ENCODE assay signal across 9 cellular contexts in the genomic region with DNA sequence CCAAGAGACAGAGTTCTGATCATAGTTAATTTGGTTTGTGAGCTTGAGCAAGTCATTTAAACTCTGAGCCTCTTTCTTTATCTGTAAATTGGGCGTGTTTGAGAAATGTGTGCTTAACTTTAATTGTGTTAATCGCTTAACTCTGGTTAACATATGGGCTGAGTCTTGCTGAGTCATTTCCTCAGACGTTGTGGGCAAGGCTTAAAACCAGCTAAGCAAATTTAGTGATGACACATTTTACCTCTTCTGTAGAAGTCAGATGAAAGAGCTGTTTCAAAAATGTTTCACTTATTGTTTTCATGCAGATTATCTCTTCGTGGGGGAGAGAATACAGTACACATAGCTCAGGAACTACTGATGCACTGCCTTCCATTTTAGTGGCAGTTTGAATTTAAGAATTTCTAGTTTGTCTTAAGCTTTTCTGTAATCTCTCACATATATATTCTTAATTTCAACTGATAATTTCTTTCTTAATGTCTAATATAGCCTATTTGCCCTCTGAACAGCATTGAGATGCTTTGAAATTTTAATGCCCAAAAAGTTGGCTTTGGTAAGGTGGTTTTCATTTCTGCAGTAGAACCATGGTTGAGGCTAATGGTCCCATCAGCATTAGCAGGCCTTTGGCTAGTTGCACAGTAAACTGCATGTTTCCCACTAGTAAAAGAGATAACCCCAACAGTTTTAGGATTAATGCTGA.
DNase-seq lines count a peak whose midpoint lies in the region; ATAC-seq and TF ChIP-seq lines count a peak whose summit lies in the region.
"Had no signal": no experiment of that assay in that cellular context is flagged by ENCODE, and none has a peak within 500 bp of the region (broad histone marks: within the 10 kb centered on the region; RNA-seq: fewer than 3 reads in every experiment).

No MANE protein-coding gene starts in this region.

- DNase-seq in NCI-H2171 treated with DMSO at 0.1 percent for 48 hours (lab: John Stamatoyannopoulos, UW) (peak; percentile 22), NCI-H2171 (lab: John Stamatoyannopoulos, UW) (no peak), fibroblast of peridontal ligament (ENCODE audit: extremely low read depth) (peak; percentile 81), tibial artery (no peak)
- peak; percentile 49 to 55 for DNase-seq in activated CD4-positive, alpha-beta T cell treated with anti-CD3 and anti-CD28 coated beads for 4 hours
- DNase-seq in stimulated activated CD4-positive, alpha-beta T cell treated with anti-CD3 and anti-CD28 coated beads, Interleukin-15, amount 100 ng/mL, for 24 hours, result peak; percentile 57

- H3K36me3 ChIP-seq in KOPT-K1 (ENCODE audit: insufficient read depth, low read length) (peaks cover 11% of the 10 kb centered on the region; the same call in 1 of the 2 replicates), tibial artery (peaks cover 0 to 6% (median 4%) of the 10 kb centered on the region in 3 donors)

- peaks cover 0 to 34% (median 4%) of the 10 kb centered on the region in 4 donors for H3K4me1 ChIP-seq in tibial artery

- ATAC-seq in GM21825 (IDR thresholded peaks at IDR 0.05; ENCODE audit: unreplicated experiment), result peak; percentile 86

- intact Hi-C loops in tibial artery (cut with DNase I; ENCODE audit: low total_unique reads), result no loop called here

- H3K27ac ChIP-seq in KOPT-K1 (ENCODE audit: low read depth, low read length, poor library complexity, severe bottlenecking) (peak overlapping the region; percentile 48), tibial artery (no peak overlapping the region)
- H3K27ac ChIP-seq: C4-2B had no signal

- H3K27me3 ChIP-seq in tibial artery, result no peaks in the 10 kb centered on the region

- H3K9me3 ChIP-seq in KOPT-K1 (ENCODE audit: insufficient read depth, low read length, poor library complexity, severe bottlenecking) (no peaks in the 10 kb centered on the region), tibial artery (no peaks in the 10 kb centered on the region)

- TF ChIP-seq CTCF in tibial artery (IDR thresholded peaks at IDR 0.05), result no peak

- no peak overlapping the region for H3K4me3 ChIP-seq in tibial artery

Comparison
In these comparisons a context has a peak if more than half of its experiments do, and no peak if none do; other contexts are left out.
1. DNase-seq: peak in NCI-H2171 treated with DMSO at 0.1 percent for 48 hours (single experiment), activated CD4-positive, alpha-beta T cell treated with anti-CD3 and anti-CD28 coated beads for 4 hours (2 of 2), fibroblast of peridontal ligament (single experiment) and stimulated activated CD4-positive, alpha-beta T cell treated with anti-CD3 and anti-CD28 coated beads, Interleukin-15, amount 100 ng/mL, for 24 hours (single experiment); none in NCI-H2171 (single experiment) and tibial artery (0 of 2).